In genomic region chr2:200587007-200587616, GRCh38 we compare ENCODE assay signal across 16 cellular contexts. TPM values are rescaled to one million over a fixed set of nuclear protein-coding genes. Genes with fewer than 3 reads are reported as not detected.
DNase-seq lines count a peak whose midpoint lies in the region; TF ChIP-seq lines count a peak whose summit lies in the region.
"Had no signal": no experiment of that assay in that cellular context is flagged by ENCODE, and none has a peak within 500 bp of the region (broad histone marks: within the 10 kb centered on the region; RNA-seq: fewer than 3 reads in every experiment).

No MANE protein-coding gene starts in this region.

- no peak overlapping the region for H2AFZ ChIP-seq in ACC112 (ENCODE audit: low read length, unreplicated experiment)
- H2AFZ ChIP-seq in OCI-LY1 (ENCODE audit: low read length) = no peak overlapping the region
- no peak overlapping the region for H2AFZ ChIP-seq in GM23248

- peaks cover 33% of the 10 kb centered on the region for H3K79me2 ChIP-seq in ACC112 (ENCODE audit: control insufficient read depth, insufficient read depth, low read length, unreplicated experiment)
- H3K79me2 ChIP-seq in OCI-LY1 (ENCODE audit: insufficient read depth, low read length) = no peaks in the 10 kb centered on the region
- H3K79me2 ChIP-seq in GM23248 (ENCODE audit: insufficient read depth) = no peaks in the 10 kb centered on the region
- H3K79me2 ChIP-seq: parathyroid adenoma had no signal

- H3F3A ChIP-seq in OCI-LY1 (ENCODE audit: insufficient read depth, low read length) (no peaks in the 10 kb centered on the region), GM23248 (ENCODE audit: insufficient read depth) (peaks cover 22% of the 10 kb centered on the region; the same call in 1 of the 2 replicates)

- H3K4me2 ChIP-seq in OCI-LY1 (ENCODE audit: low read length) (peak overlapping the region; percentile 81), GM23248 (ENCODE audit: unreplicated experiment) (no peak overlapping the region)

- WGBS in sigmoid colon, 2 donors = 91 to 94% methylated on average over 9 of the region's 9 CpGs
- WGBS in GM23248 (ENCODE audit: low coverage in 1 of 2, low lambda C conversion rate in 2 of 2, missing lambda C conversion rate in 2 of 2), 2 experiments = 54 to 63% methylated on average over 9 of the region's 9 CpGs

- peaks cover 44% of the 10 kb centered on the region for H3K4me1 ChIP-seq in ACC112 (ENCODE audit: control insufficient read depth, insufficient read depth, low read length, unreplicated experiment)
- H3K4me1 ChIP-seq in OCI-LY1 (ENCODE audit: insufficient read depth, low read length, severe bottlenecking) = peaks cover 73% of the 10 kb centered on the region
- peaks cover 3% of the 10 kb centered on the region for H3K4me1 ChIP-seq in iPS-15b (ENCODE audit: control insufficient read depth, insufficient read depth, low read length)
- H3K4me1 ChIP-seq in sigmoid colon = peaks cover 0 to 8% (median 7%) of the 10 kb centered on the region in 4 donors
- H3K4me1 ChIP-seq in Peyer's patch = peaks cover 0 to 7% (median 0%) of the 10 kb centered on the region in 4 donors
- H3K4me1 ChIP-seq in GM23248 (ENCODE audit: insufficient read depth) = peaks cover 16% of the 10 kb centered on the region; the same call in 1 of the 2 replicates
- H3K4me1 ChIP-seq: parathyroid adenoma had no signal

- H3K9me2 ChIP-seq in OCI-LY1 (ENCODE audit: low read depth, low read length) = no peaks in the 10 kb centered on the region
- no peaks in the 10 kb centered on the region for H3K9me2 ChIP-seq in GM23248 (ENCODE audit: insufficient read depth)

- H4K20me1 ChIP-seq in OCI-LY1 (ENCODE audit: insufficient read depth, low read length) (no peaks in the 10 kb centered on the region), GM23248 (ENCODE audit: insufficient read depth) (no peaks in the 10 kb centered on the region)

- in situ Hi-C loops in GM23248 (cut with MboI) = no loop called here

- no peak for TF ChIP-seq CTCF in OCI-LY1 (IDR thresholded peaks at IDR 0.05; ENCODE audit: low read length)
- no peak for TF ChIP-seq CTCF in sigmoid colon (IDR thresholded peaks at IDR 0.05)
- no peak for TF ChIP-seq CTCF in Peyer's patch (IDR thresholded peaks at IDR 0.05)

- DNase-seq in sigmoid colon (no peak), Kasumi-1 (lab: John Stamatoyannopoulos, UW) (no peak), Peyer's patch (no peak), GM23248 (no peak)
- no peak for DNase-seq in stimulated activated CD4-positive, alpha-beta T cell treated with anti-CD3 and anti-CD28 coated beads, Interleukin-4, amount 100 ng/mL, for 4 hours
- DNase-seq: activated CD4-positive, CD25-positive, alpha-beta regulatory T cell treated with anti-CD3 and anti-CD28 coated beads, Interleukin-2, amount 50 U/mL, for 72 hours; activated naive CD4-positive, alpha-beta T cell treated with Interleukin-2 at 50 U/mL for 16 hours; NCI-H1048; NCI-H2107; NCI-H82; spleen had no signal

- no peak overlapping the region for H3K27ac ChIP-seq in ACC112 (ENCODE audit: low read depth, low read length)
- peak overlapping the region; percentile 84 for H3K27ac ChIP-seq in OCI-LY1 (ENCODE audit: low read depth, low read length, poor library complexity, severe bottlenecking)
- peak overlapping the region in 3 of 4 donors; percentile 57 to 83 (median 75) for H3K27ac ChIP-seq in sigmoid colon
- no peak overlapping the region for H3K27ac ChIP-seq in Peyer's patch
- no peak overlapping the region for H3K27ac ChIP-seq in GM23248
- H3K27ac ChIP-seq: cardiac muscle cell had no signal

- H3K9ac ChIP-seq in OCI-LY1 (ENCODE audit: low read length) (peak overlapping the region; percentile 82), iPS-15b (ENCODE audit: low read depth, low read length) (no peak overlapping the region), GM23248 (no peak overlapping the region)
- H3K9ac ChIP-seq: parathyroid adenoma had no signal

- H3K27me3 ChIP-seq in ACC112 (ENCODE audit: insufficient read depth, low read length) (no peaks in the 10 kb centered on the region), OCI-LY1 (ENCODE audit: insufficient read depth, low read length) (no peaks in the 10 kb centered on the region), iPS-15b (ENCODE audit: control insufficient read depth, insufficient read depth, low read length) (peaks cover 19% of the 10 kb centered on the region), sigmoid colon (no peaks in the 10 kb centered on the region), Peyer's patch (no peaks in the 10 kb centered on the region), GM23248 (replicated peaks; ENCODE audit: insufficient read depth) (no peaks in the 10 kb centered on the region)

- no peak for TF ChIP-seq EP300 in sigmoid colon (IDR thresholded peaks at IDR 0.05)

- H3K4me3 ChIP-seq in ACC112 (ENCODE audit: low read depth, low read length) (peak overlapping the region; percentile 81), OCI-LY1 (ENCODE audit: low read depth, low read length, poor library complexity, severe bottlenecking) (peak overlapping the region; percentile 70), iPS-15b (ENCODE audit: low read depth, low read length) (peak overlapping the region; percentile 70), sigmoid colon (peak overlapping the region in 3 of 4 donors; percentile 40 to 66 (median 46)), Peyer's patch (peak overlapping the region in 1 of 4 donors; percentile 59), GM23248 (no peak overlapping the region; the same call in 1 of the 2 replicates)

- H3K36me3 ChIP-seq in ACC112 (ENCODE audit: insufficient read depth, low read length) (0 out of 2 replicates have a peak, but pooled peaks cover 9% of the 10 kb centered on the region), OCI-LY1 (ENCODE audit: insufficient read depth, low read length) (peaks cover 8% of the 10 kb centered on the region; the same call in 1 of the 2 replicates), iPS-15b (ENCODE audit: control insufficient read depth, insufficient read depth, low read length) (no peaks in the 10 kb centered on the region), sigmoid colon (no peaks in the 10 kb centered on the region), Peyer's patch (no peaks in the 10 kb centered on the region), GM23248 (ENCODE audit: low read depth) (no peaks in the 10 kb centered on the region)
- H3K36me3 ChIP-seq: cardiac muscle cell had no signal

- TF ChIP-seq POLR2A in sigmoid colon (IDR thresholded peaks at IDR 0.05) (no peak), Peyer's patch (IDR thresholded peaks at IDR 0.05) (no peak)

- intact Hi-C loops in sigmoid colon (cut with DNase I) = loop anchor here (10.0 kb wide), 1 partner anchor 118 kb away; no protein-coding TSS in a partner anchor

- no peaks in the 10 kb centered on the region for H3K9me3 ChIP-seq in OCI-LY1 (ENCODE audit: low read length)
- no peaks in the 10 kb centered on the region for H3K9me3 ChIP-seq in iPS-15b (ENCODE audit: control insufficient read depth, insufficient read depth, low read length)
- H3K9me3 ChIP-seq in sigmoid colon = no peaks in the 10 kb centered on the region
- no peaks in the 10 kb centered on the region for H3K9me3 ChIP-seq in Peyer's patch
- no peaks in the 10 kb centered on the region for H3K9me3 ChIP-seq in GM23248 (ENCODE audit: low read depth)
- H3K9me3 ChIP-seq: spleen had no signal

RNA-seq across cellular contexts. Expression of gene AOX1, which starts 1.3 kb away (rescaled TPM):
- total RNA-seq in sigmoid colon = 10 to 100 TPM; 20.8 to 65.5 (median 53.9) TPM
- polyA plus RNA-seq in sigmoid colon = 10 to 100 TPM in 1 of 3 donors, 1 to 10 TPM in 2; 1.6 to 27.0 (median 8.9) TPM
- total RNA-seq in Peyer's patch = 10 to 100 TPM in 3 of 4 donors, 1 to 10 TPM in 1; 7.9 to 36.3 (median 30.0) TPM
- 46.0 and 47.9 TPM in 2 replicates for total RNA-seq in GM23248 (2014; rRNA removed; shearing (Covaris generic))
- 18.9 and 20.5 TPM in 2 replicates for polyA plus RNA-seq in GM23248 (2016; fragmentation: Nextera tagmentation; extraction: Ambion mirVana)
- total RNA-seq: cardiac muscle cell had no signal
- polyA plus RNA-seq: cardiac muscle cell had no signal

Comparison
In these comparisons a context has a peak if more than half of its experiments do, and no peak if none do; other contexts are left out.
1. H3K27ac ChIP-seq: peak in OCI-LY1 (single experiment) and sigmoid colon (3 of 4); none in ACC112 (single experiment), Peyer's patch (0 of 4) and GM23248 (single experiment).